In the genomic region with DNA sequence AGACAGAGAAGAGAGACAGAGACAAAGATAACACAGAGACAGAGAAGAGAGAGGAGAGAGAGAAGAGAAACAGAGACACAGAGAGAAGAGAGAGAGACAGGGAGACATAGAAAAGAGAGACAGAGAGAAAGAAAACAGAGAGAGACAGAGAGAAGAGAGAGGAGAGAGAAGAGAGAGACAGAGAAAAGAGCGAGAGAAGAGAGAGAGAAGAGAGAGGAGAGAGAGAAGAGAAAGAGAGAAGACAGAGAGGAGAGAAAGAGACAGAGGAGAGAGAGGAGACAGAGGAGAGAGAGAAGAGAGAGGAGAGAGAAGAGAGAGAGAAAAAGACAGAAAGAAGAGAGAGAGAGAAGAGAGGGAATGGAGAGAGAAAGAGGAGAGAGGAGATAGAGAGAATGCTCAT, we compare ENCODE assay signal across 26 cellular contexts.
"Had no signal": no experiment of that assay in that cellular context is flagged by ENCODE, and none has a peak within 500 bp of the region (broad histone marks: within the 10 kb centered on the region; RNA-seq: fewer than 3 reads in every experiment).

No MANE protein-coding gene starts in this region.

- H3K27me3 ChIP-seq: colonic mucosa, esophagus muscularis mucosa, esophagus squamous epithelium, foreskin keratinocyte, gastrocnemius medialis, gastroesophageal sphincter, heart left ventricle, heart right ventricle, hepatocyte had no signal

- H3K36me3 ChIP-seq: colonic mucosa, esophagus muscularis mucosa, esophagus squamous epithelium, gastrocnemius medialis, gastroesophageal sphincter, heart left ventricle, heart right ventricle had no signal

- H3K4me3 Mint-ChIP-seq: dendritic cell treated with granulocyte-macrophage colony-stimulating factor and Interleukin-4, amounts not matched to agents 40 ng/mL and 50 ng/mL, for 4 days; effector memory CD8-positive, alpha-beta T cell; endodermal cell had no signal

- H3K9me3 Mint-ChIP-seq: endodermal cell had no signal

- H3K9me3 ChIP-seq: colonic mucosa, esophagus muscularis mucosa, esophagus squamous epithelium, gastrocnemius medialis, gastroesophageal sphincter, heart left ventricle had no signal

- H2AFZ ChIP-seq: hepatocyte had no signal

- H3K4me1 ChIP-seq: colonic mucosa, esophagus muscularis mucosa, esophagus squamous epithelium, foreskin keratinocyte, gastrocnemius medialis, gastroesophageal sphincter, heart left ventricle, heart right ventricle had no signal

- H3K79me2 ChIP-seq: hepatocyte had no signal

- DNase-seq: colonic mucosa; cortex of kidney; dermis blood vessel endothelial cell; dorsolateral prefrontal cortex; effector CD4-positive, alpha-beta T cell; effector CD8-positive, alpha-beta T cell; effector memory CD4-positive, alpha-beta T cell; effector memory CD8-positive, alpha-beta T cell; endodermal cell; erythroblast; esophagus squamous epithelium; foreskin fibroblast; foreskin keratinocyte; foreskin melanocyte; gastrocnemius medialis; glutamatergic neuron; head of caudate nucleus; heart left ventricle; heart right ventricle had no signal

- ATAC-seq: effector memory CD8-positive, alpha-beta T cell; esophagus mucosa; foreskin keratinocyte; gastrocnemius medialis; gastroesophageal sphincter; heart left ventricle; heart right ventricle had no signal

- H3K27ac ChIP-seq: colonic mucosa, coronary artery, dorsolateral prefrontal cortex, epithelial cell of prostate, esophagus muscularis mucosa, esophagus squamous epithelium, foreskin keratinocyte, gastrocnemius medialis, gastroesophageal sphincter, heart left ventricle, heart right ventricle, hepatocyte had no signal

- H3K27ac Mint-ChIP-seq: dendritic cell treated with granulocyte-macrophage colony-stimulating factor and Interleukin-4, amounts not matched to agents 40 ng/mL and 50 ng/mL, for 4 days; effector memory CD8-positive, alpha-beta T cell had no signal

- H3K4me3 ChIP-seq: colonic mucosa, coronary artery, dorsolateral prefrontal cortex, esophagus muscularis mucosa, esophagus squamous epithelium, gastrocnemius medialis, gastroesophageal sphincter, heart left ventricle, heart right ventricle, hepatocyte had no signal

- H3K27me3 Mint-ChIP-seq: dendritic cell treated with granulocyte-macrophage colony-stimulating factor and Interleukin-4, amounts not matched to agents 40 ng/mL and 50 ng/mL, for 4 days; effector memory CD8-positive, alpha-beta T cell had no signal

- H3K4me2 ChIP-seq: hepatocyte had no signal
